ENCODE assay signal across 8 cellular contexts in the genomic region with DNA sequence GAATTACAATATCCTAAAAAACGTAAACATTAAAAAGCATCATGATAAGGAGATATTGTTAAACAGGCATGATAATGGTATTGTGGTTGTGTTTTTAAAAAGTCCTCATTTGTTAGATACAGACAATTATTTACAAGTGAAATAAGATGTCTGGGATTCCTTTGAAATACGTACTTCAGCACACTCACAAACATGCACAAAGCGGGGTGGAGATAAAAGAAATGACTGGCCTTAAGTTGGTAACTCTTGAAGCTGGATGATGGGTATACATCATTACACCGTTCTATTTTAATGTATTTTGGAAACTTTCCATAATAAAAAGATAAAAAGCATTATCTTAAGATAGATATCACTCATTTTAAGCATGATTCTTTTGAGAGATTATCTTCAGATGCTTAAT. TPM values are rescaled to one million over a fixed set of nuclear protein-coding genes. Genes with fewer than 3 reads are reported as not detected.
DNase-seq lines count a peak whose midpoint lies in the region; TF ChIP-seq lines count a peak whose summit lies in the region.

No MANE protein-coding gene starts in this region.

- H3K27ac Mint-ChIP-seq in brain: peak overlapping the region; percentile 98 to 99 (median 99)

- H3K9ac ChIP-seq in HUES64 (ENCODE audit: low read depth, low read length) (peak overlapping the region; percentile 99), mucosa of stomach (ENCODE audit: low read length) (peak overlapping the region; percentile 95)

- peaks cover 0 to 7% (median 0%) of the 10 kb centered on the region in 5 experiments for H3K9me3 Mint-ChIP-seq in brain

- peaks cover 25% of the 10 kb centered on the region for H3K36me3 ChIP-seq in HUES64 (ENCODE audit: insufficient read depth, low read length)
- H3K36me3 ChIP-seq in mucosa of stomach (ENCODE audit: control insufficient read depth, insufficient read depth, low read length): no peaks in the 10 kb centered on the region

- WGBS in HUES64: no CpG with 5 or more reads among the region's 4 CpGs

- H3K27me3 ChIP-seq in HUES64 (ENCODE audit: insufficient read depth, low read length) (no peaks in the 10 kb centered on the region), mucosa of stomach (ENCODE audit: control insufficient read depth, insufficient read depth, low read length) (no peaks in the 10 kb centered on the region)

- DNase-seq in AG09309 (ENCODE audit: low read depth) (no peak), HPDE6-E6E7 (ENCODE audit: extremely low spot score) (no peak), NCI-H2081 treated with DMSO at 0.1 percent for 48 hours (lab: John Stamatoyannopoulos, UW) (no peak), iPS-NIHi11 (ENCODE audit: low spot score) (no peak), SHP77 (lab: John Stamatoyannopoulos, UW) (no peak)

- H3K9me3 ChIP-seq in HUES64 (ENCODE audit: insufficient read depth, low read depth, low read length) (no peaks in the 10 kb centered on the region), mucosa of stomach (ENCODE audit: control insufficient read depth, low read length) (no peaks in the 10 kb centered on the region)

- H3K4me3 ChIP-seq in AG09309 (ENCODE audit: control insufficient read depth, low read depth, low read length): peak overlapping the region; percentile 7
- H3K4me3 ChIP-seq in HUES64 (ENCODE audit: low read length): peak overlapping the region; percentile 90
- peak overlapping the region; percentile 81 for H3K4me3 ChIP-seq in mucosa of stomach (ENCODE audit: low read length)

- peaks cover 17% of the 10 kb centered on the region; the same call in 1 of the 2 replicates for H3K4me1 ChIP-seq in HUES64 (ENCODE audit: insufficient read depth, low read length)
- peaks cover 8% of the 10 kb centered on the region for H3K4me1 ChIP-seq in mucosa of stomach (ENCODE audit: control insufficient read depth, insufficient read depth, low read length)

- no peak overlapping the region for H3K27ac ChIP-seq in HUES64 (ENCODE audit: low read depth, low read length)

- peaks cover 56% of the 10 kb centered on the region for H3K4me1 Mint-ChIP-seq in brain

- H3K4me3 Mint-ChIP-seq in brain: peak overlapping the region; percentile 90 to 98 (median 93)

- H3K36me3 Mint-ChIP-seq in brain: peaks cover 59% of the 10 kb centered on the region

- no peak for TF ChIP-seq CTCF in AG09309 (IDR thresholded peaks at IDR 0.05; ENCODE audit: control insufficient read depth, insufficient read depth, low read depth, low read length, missing control alignments)
- no peak for TF ChIP-seq CTCF in brain (conservative IDR thresholded peaks at IDR 0.05)

- no peaks in the 10 kb centered on the region for H3K27me3 Mint-ChIP-seq in brain

RNA-seq across cellular contexts. Expression of a gene that starts 1.0 kb away (rescaled TPM):
- polyA plus RNA-seq in HUES64 (2013, experiment 1 of 2): 3.3 TPM
- 3.6 TPM for polyA plus RNA-seq in HUES64 (2013, experiment 2 of 2)
- polyA plus RNA-seq in brain (ENCODE audit: insufficient read depth, low read depth, low replicate concordance): 3.9 TPM

RNA-seq across cellular contexts. Expression of a gene that starts 20.1 kb away (rescaled TPM):
- 26.2 TPM for polyA plus RNA-seq in HUES64 (2013, experiment 1 of 2)
- 31.1 TPM for polyA plus RNA-seq in HUES64 (2013, experiment 2 of 2)
- 27.1 TPM for polyA plus RNA-seq in brain (ENCODE audit: insufficient read depth, low read depth, low replicate concordance)

RNA-seq across cellular contexts. Expression of a gene that starts 22.8 kb away (rescaled TPM):
- polyA plus RNA-seq in HUES64 (2013, experiment 1 of 2): 181 TPM
- polyA plus RNA-seq in HUES64 (2013, experiment 2 of 2): 236 TPM
- polyA plus RNA-seq in brain (ENCODE audit: insufficient read depth, low read depth, low replicate concordance): 172 TPM

RNA-seq across cellular contexts. Expression of a gene that starts 28.4 kb away (rescaled TPM):
- 0.50 TPM for polyA plus RNA-seq in HUES64 (2013, experiment 1 of 2)
- polyA plus RNA-seq in HUES64 (2013, experiment 2 of 2): 0.57 TPM
- 0.39 TPM for polyA plus RNA-seq in brain (ENCODE audit: insufficient read depth, low read depth, low replicate concordance)

Comparison
In these comparisons a context has a peak if more than half of its experiments do, and no peak if none do; other contexts are left out.
1. H3K4me3 ChIP-seq: peak in every context shown above with its lines; median percentile 90 in HUES64; 81 in mucosa of stomach; 7 in AG09309.